In the genomic region with DNA sequence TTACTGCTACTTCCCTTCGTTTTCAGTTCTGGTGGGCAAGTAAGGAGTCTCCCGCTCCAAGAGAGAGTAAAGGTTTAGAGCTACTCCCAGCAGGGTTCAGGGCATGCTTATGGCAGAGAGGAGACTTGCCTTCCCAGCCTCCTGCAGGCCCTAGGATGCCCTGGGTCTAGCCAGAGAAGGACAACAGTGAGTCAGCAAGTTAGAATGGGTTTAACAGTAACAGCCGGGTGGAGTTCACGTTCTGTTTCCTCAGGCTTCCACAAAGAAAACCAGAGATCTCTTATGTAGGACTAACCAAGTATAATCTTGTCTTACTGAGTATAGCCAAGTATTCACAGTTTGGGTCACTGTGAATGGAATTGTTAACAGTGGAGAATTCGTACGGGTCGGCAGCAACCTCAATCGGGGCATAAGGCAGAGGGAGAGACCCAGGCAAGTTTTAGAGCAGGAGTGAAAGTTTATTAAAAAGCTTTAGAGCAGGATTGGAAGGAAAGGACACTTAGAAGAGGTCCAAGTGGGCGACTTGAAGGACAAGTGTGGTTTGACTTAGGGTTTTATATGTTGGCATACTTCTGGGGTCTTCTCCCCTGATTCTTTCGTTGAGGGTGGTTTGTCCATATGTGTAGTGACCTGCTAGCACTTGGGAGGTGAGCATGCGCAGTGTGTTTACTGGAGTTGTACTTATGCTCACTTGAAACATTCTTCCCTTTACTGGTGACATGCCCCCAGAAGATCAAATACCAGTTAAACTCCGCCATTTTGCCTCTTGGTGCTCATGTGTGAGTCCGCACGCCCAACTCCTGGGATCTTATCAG, we compare ENCODE assay signal across 12 cellular contexts. TPM values are rescaled to one million over a fixed set of nuclear protein-coding genes. Genes with fewer than 3 reads are reported as not detected.
DNase-seq lines count a peak whose midpoint lies in the region; ATAC-seq and TF ChIP-seq lines count a peak whose summit lies in the region.
"Had no signal": no experiment of that assay in that cellular context is flagged by ENCODE, and none has a peak within 500 bp of the region (broad histone marks: within the 10 kb centered on the region; RNA-seq: fewer than 3 reads in every experiment).

No MANE protein-coding gene starts in this region.

- no peak overlapping the region for H3K56ac ChIP-seq in mesendoderm (ENCODE audit: low read length)

- H3K79me2 ChIP-seq in PC-9 (ENCODE audit: low read depth) (no peaks in the 10 kb centered on the region), mesendoderm (ENCODE audit: control insufficient read depth, insufficient read depth, low read length) (no peaks in the 10 kb centered on the region)

- H3K4me1 ChIP-seq in PC-9 (replicated peaks; ENCODE audit: insufficient read depth) (peaks cover 8% of the 10 kb centered on the region; the same call in 1 of the 2 replicates), mesendoderm (ENCODE audit: control insufficient read depth, low read depth, low read length) (no peaks in the 10 kb centered on the region)
- H3K4me1 ChIP-seq: sigmoid colon had no signal

- H3K27me3 ChIP-seq in PC-9 (ENCODE audit: insufficient read depth, low read depth), result no peaks in the 10 kb centered on the region
- H3K27me3 ChIP-seq in mesendoderm (ENCODE audit: insufficient read depth, low read length, poor library complexity), result no peaks in the 10 kb centered on the region
- H3K27me3 ChIP-seq: sigmoid colon had no signal

- H3K9ac ChIP-seq in mesendoderm (ENCODE audit: low read length), result no peak overlapping the region

- peak overlapping the region; percentile 2; the same call in 1 of the 2 replicates for H3K27ac ChIP-seq in C4-2B
- H3K27ac ChIP-seq in PC-9, result no peak overlapping the region
- H3K27ac ChIP-seq in mesendoderm (ENCODE audit: low read depth, low read length), result no peak overlapping the region

- no peaks in the 10 kb centered on the region for H4K20me1 ChIP-seq in PC-9 (ENCODE audit: insufficient read depth)

- H2AK5ac ChIP-seq in mesendoderm (ENCODE audit: low read length), result no peak overlapping the region

- no peak for DNase-seq in PC-9
- peak; percentile 69 for DNase-seq in epithelial cell of esophagus (ENCODE audit: low read depth)
- peak; percentile 38 for DNase-seq in mesendoderm
- no peak for DNase-seq in COLO668 (lab: John Stamatoyannopoulos, UW; ENCODE audit: unreplicated experiment)
- DNase-seq in activated naive CD4-positive, alpha-beta T cell treated with anti-CD3 and anti-CD28 coated beads, Interleukin-2, amount 50 U/mL, for 72 hours (ENCODE audit: low spot score in 2 of 2), result no peak
- DNase-seq in NCI-H1105 (lab: John Stamatoyannopoulos, UW), result no peak
- no peak for DNase-seq in activated CD4-positive, alpha-beta T cell treated with anti-CD3 and anti-CD28 coated beads, Interleukin-2, amount 50 U/mL, for 4 hours
- DNase-seq: C1 segment of cervical spinal cord, sigmoid colon had no signal

- H3F3A ChIP-seq in PC-9 (ENCODE audit: insufficient read depth, low read depth), result no peaks in the 10 kb centered on the region

- POLR2A ChIA-PET in PC-9 (lab: Charles Lee; ENCODE audit: unreplicated experiment), result interaction anchor here (0.5 kb wide), 1 partner anchor 354 kb away, joined by 4 read pairs; no protein-coding TSS in a partner anchor

- CTCF ChIA-PET in PC-9 (lab: Charles Lee), result no interaction called here

- no peaks in the 10 kb centered on the region for H3K79me1 ChIP-seq in mesendoderm (ENCODE audit: low read length)

- H3K36me3 ChIP-seq in PC-9 (ENCODE audit: low read depth), result no peaks in the 10 kb centered on the region
- no peaks in the 10 kb centered on the region for H3K36me3 ChIP-seq in mesendoderm (ENCODE audit: control insufficient read depth, insufficient read depth, low read length)
- H3K36me3 ChIP-seq: sigmoid colon had no signal

- H3K4me3 ChIP-seq in PC-9 (no peak overlapping the region), epithelial cell of esophagus (ENCODE audit: low read length) (no peak overlapping the region), mesendoderm (ENCODE audit: low read length) (no peak overlapping the region)
- H3K4me3 ChIP-seq: sigmoid colon had no signal

- BruUV-seq in PC-9 (replicated peaks; lab: Mats Ljungman, UMichigan), result no TSS peak

- no peak overlapping the region for H2BK5ac ChIP-seq in mesendoderm (ENCODE audit: low read length)

- H3K4me2 ChIP-seq in PC-9, result no peak overlapping the region
- H3K4me2 ChIP-seq in mesendoderm (ENCODE audit: low read length), result no peak overlapping the region

- no peak overlapping the region for H3K4ac ChIP-seq in mesendoderm (ENCODE audit: low read depth, low read length)

- no peak overlapping the region for H3K27ac Mint-ChIP-seq in activated naive CD4-positive, alpha-beta T cell treated with anti-CD3 and anti-CD28 coated beads, Interleukin-2, amount 50 U/mL, for 72 hours
- H3K27ac Mint-ChIP-seq: stimulated activated effector memory CD8-positive, alpha-beta T cell treated with anti-CD3 and anti-CD28 coated beads, Interleukin-12 subunit alpha, Interleukin-12 subunit beta, amount 100 ng/mL, for 72 hours had no signal

- peaks cover 0 to 10% of the 10 kb centered on the region in 2 donors for H3K9me3 Mint-ChIP-seq in activated naive CD4-positive, alpha-beta T cell treated with anti-CD3 and anti-CD28 coated beads, Interleukin-2, amount 50 U/mL, for 72 hours
- H3K9me3 Mint-ChIP-seq: stimulated activated effector memory CD8-positive, alpha-beta T cell treated with anti-CD3 and anti-CD28 coated beads, Interleukin-12 subunit alpha, Interleukin-12 subunit beta, amount 100 ng/mL, for 72 hours had no signal

- H3K9me3 ChIP-seq in PC-9 (ENCODE audit: insufficient read depth, low read depth), result no peaks in the 10 kb centered on the region
- H3K9me3 ChIP-seq: sigmoid colon had no signal

- no peak for ATAC-seq in activated naive CD4-positive, alpha-beta T cell treated with anti-CD3 and anti-CD28 coated beads, Interleukin-2, amount 50 U/mL, for 72 hours
- ATAC-seq: stimulated activated effector memory CD8-positive, alpha-beta T cell treated with anti-CD3 and anti-CD28 coated beads, Interleukin-12 subunit alpha, Interleukin-12 subunit beta, amount 100 ng/mL, for 72 hours had no signal

- H4K8ac ChIP-seq in mesendoderm (ENCODE audit: low read depth, low read length), result no peak overlapping the region

- no peak overlapping the region for H3K18ac ChIP-seq in mesendoderm (ENCODE audit: low read length)

- intact Hi-C loops in PC-9 (cut with micrococcal nuclease; ENCODE audit: unreplicated experiment), result no loop called here

- H4K5ac ChIP-seq in mesendoderm (ENCODE audit: low read length), result no peak overlapping the region

- no peaks in the 10 kb centered on the region for H3K36me3 Mint-ChIP-seq in activated naive CD4-positive, alpha-beta T cell treated with anti-CD3 and anti-CD28 coated beads, Interleukin-2, amount 50 U/mL, for 72 hours
- H3K36me3 Mint-ChIP-seq: stimulated activated effector memory CD8-positive, alpha-beta T cell treated with anti-CD3 and anti-CD28 coated beads, Interleukin-12 subunit alpha, Interleukin-12 subunit beta, amount 100 ng/mL, for 72 hours had no signal

- H3K23ac ChIP-seq in mesendoderm (ENCODE audit: low read length), result no peak overlapping the region

- peak overlapping the region; percentile 39 for H2AFZ ChIP-seq in PC-9

- H2BK15ac ChIP-seq in mesendoderm (replicated peaks; ENCODE audit: low read depth), result no peak overlapping the region

- no CpG with 5 or more reads among the region's 14 CpGs for WGBS in mesendoderm (ENCODE audit: extremely low coverage, insufficient coverage, low lambda C conversion rate)

- H2BK120ac ChIP-seq in mesendoderm (ENCODE audit: low read depth, low read length), result no peak overlapping the region

- TF ChIP-seq CTCF in C4-2B (conservative IDR thresholded peaks at IDR 0.05), result no peak
- no peak for TF ChIP-seq CTCF in PC-9 (conservative IDR thresholded peaks at IDR 0.05)
- TF ChIP-seq CTCF in epithelial cell of esophagus (IDR thresholded peaks at IDR 0.05; ENCODE audit: insufficient read depth, low read depth, low read length, missing control alignments), result no peak

- no peaks in the 10 kb centered on the region for H3K9me2 ChIP-seq in PC-9 (ENCODE audit: insufficient read depth)

RNA-seq across cellular contexts. Expression of a gene that starts 4.5 kb away (rescaled TPM):
- not detected in 2 replicates for total RNA-seq in PC-9 (2021)
- polyA plus RNA-seq in mesendoderm (2013, experiment 1 of 2), result not detected
- not detected for polyA plus RNA-seq in mesendoderm (2013, experiment 2 of 2)
- not detected for total RNA-seq in activated naive CD4-positive, alpha-beta T cell treated with anti-CD3 and anti-CD28 coated beads, Interleukin-2, amount 50 U/mL, for 72 hours
- total RNA-seq: lower leg skin, sigmoid colon had no signal
- polyA plus RNA-seq: sigmoid colon had no signal

Comparison
In these comparisons a context has a peak if more than half of its experiments do, and no peak if none do; other contexts are left out.
1. DNase-seq: peak in epithelial cell of esophagus (single experiment) and mesendoderm (single experiment); none in PC-9 (0 of 2), COLO668 (single experiment), activated naive CD4-positive, alpha-beta T cell treated with anti-CD3 and anti-CD28 coated beads, Interleukin-2, amount 50 U/mL, for 72 hours (0 of 2), NCI-H1105 (single experiment) and activated CD4-positive, alpha-beta T cell treated with anti-CD3 and anti-CD28 coated beads, Interleukin-2, amount 50 U/mL, for 4 hours (0 of 2).